ENCODE assay signal across 19 cellular contexts in genomic region chr17:41490620-41491019, GRCh38. TPM values are rescaled to one million over a fixed set of nuclear protein-coding genes. Genes with fewer than 3 reads are reported as not detected.
DNase-seq lines count a peak whose midpoint lies in the region; ATAC-seq, FAIRE-seq and TF ChIP-seq lines count a peak whose summit lies in the region.
"Had no signal": no experiment of that assay in that cellular context is flagged by ENCODE, and none has a peak within 500 bp of the region (broad histone marks: within the 10 kb centered on the region; RNA-seq: fewer than 3 reads in every experiment).

No MANE protein-coding gene starts in this region.

- no peaks in the 10 kb centered on the region for H3K79me2 ChIP-seq in mammary epithelial cell (ENCODE audit: insufficient read depth, low read length)

- dilution Hi-C loops in mammary epithelial cell (cut with HindIII; ENCODE audit: low sequenced_read_pairs), result loop anchor here (5.0 kb wide), 2 partner anchors 38 to 83 kb away; no protein-coding TSS in a partner anchor

- H3K4me1 ChIP-seq in HEK293 (ENCODE audit: control insufficient read depth, insufficient read depth, low read length) (peaks cover 6% of the 10 kb centered on the region), thyroid gland (peaks cover 0 to 4% of the 10 kb centered on the region in 2 donors), mammary epithelial cell (ENCODE audit: insufficient read depth, low read length) (peaks cover 11% of the 10 kb centered on the region)
- H3K4me1 ChIP-seq: HAP-1 had no signal

- no peaks in the 10 kb centered on the region for H3K27me3 ChIP-seq in bronchial epithelial cell (ENCODE audit: control insufficient read depth, insufficient read depth, low read length)
- no peaks in the 10 kb centered on the region for H3K27me3 ChIP-seq in thyroid gland
- H3K27me3 ChIP-seq in mammary epithelial cell (ENCODE audit: insufficient read depth, low read length), result no peaks in the 10 kb centered on the region

- H3K4me2 ChIP-seq in mammary epithelial cell (ENCODE audit: insufficient read depth, low read depth, low read length), result no peak overlapping the region

- H3K9me3 ChIP-seq in HEK293 (ENCODE audit: control insufficient read depth, insufficient read depth, low read depth, low read length), result no peaks in the 10 kb centered on the region
- no peaks in the 10 kb centered on the region for H3K9me3 ChIP-seq in thyroid gland
- no peaks in the 10 kb centered on the region for H3K9me3 ChIP-seq in mammary epithelial cell (replicated peaks; ENCODE audit: insufficient read depth, low read length)
- H3K9me3 ChIP-seq: HAP-1 had no signal

- no peak for TF ChIP-seq POLR2A in thyroid gland (IDR thresholded peaks at IDR 0.05)

- H3K27ac ChIP-seq in HEK293 (ENCODE audit: extremely low read depth, low read depth, low read length) (no peak overlapping the region), thyroid gland (no peak overlapping the region), mammary epithelial cell (ENCODE audit: insufficient read depth, low read depth, low read length) (no peak overlapping the region)

- no peak overlapping the region for H3K9ac ChIP-seq in mammary epithelial cell (ENCODE audit: insufficient read depth, low read length)

- ATAC-seq in GM19467 (IDR thresholded peaks at IDR 0.05; ENCODE audit: unreplicated experiment), result no peak

- peak; percentile 36 for DNase-seq in NOMO-1 treated with dmso at 0.1 percent for 144 hours (lab: John Stamatoyannopoulos, UW; ENCODE audit: unreplicated experiment)
- no peak for DNase-seq in bronchial epithelial cell (ENCODE audit: low read depth)
- DNase-seq in urothelium cell line (ENCODE audit: low spot score), result no peak
- DNase-seq in thyroid gland, result no peak
- no peak for DNase-seq in mammary epithelial cell
- DNase-seq: COR-L47; NCI-H1092; NCI-H1694; NCI-H2107; NCI-H345; NCI-H526 treated with DMSO at 0.1 percent for 48 hours; NK-92 treated with Interleukin-12 subunit alpha and Interleukin-12 subunit beta, amount 100 ng/mL, for 24 hours had no signal

- WGBS in thyroid gland, 2 donors, result 81 to 85% methylated on average over 3 of the region's 3 CpGs
- 98% methylated on average over 3 of the region's 3 CpGs for WGBS in mammary epithelial cell (ENCODE audit: low coverage, missing lambda C conversion rate)

- H4K20me1 ChIP-seq in mammary epithelial cell (ENCODE audit: insufficient read depth, low read length), result no peaks in the 10 kb centered on the region

- intact Hi-C loops in thyroid gland (cut with DNase I) (no loop called here), mammary epithelial cell (cut with micrococcal nuclease) (no loop called here)

- POLR2A ChIA-PET in HEK293 (lab: Yijun Ruan, JAX), result no interaction called here

- H2AFZ ChIP-seq in mammary epithelial cell (ENCODE audit: low read depth, low read length), result no peak overlapping the region

- BruUV-seq in mammary epithelial cell (replicated peaks; lab: Mats Ljungman, UMichigan), result no TSS peak

- H3K4me3 ChIP-seq in HEK293 (ENCODE audit: low read depth, low read length) (no peak overlapping the region), bronchial epithelial cell (ENCODE audit: low read depth, low read length) (no peak overlapping the region), thyroid gland (replicated peaks in 1 of 3) (no peak overlapping the region), mammary epithelial cell (replicated peaks in 1 of 3; ENCODE audit: insufficient read depth in 1 of 3, low read depth in 2 of 3, low read length in 3 of 3) (no peak overlapping the region)
- H3K4me3 ChIP-seq: HAP-1 had no signal

- in situ Hi-C loops in mammary epithelial cell (cut with MboI; ENCODE audit: low sequenced_read_pairs in 2 of 2), result loop anchor here in 1 of 2 donors (10.0 kb wide), 1 partner anchor 166 kb away; no protein-coding TSS in a partner anchor

- CTCF ChIA-PET in HEK293 (lab: Yijun Ruan, JAX), result interaction anchor here (0.6 to 7.3 kb wide), 5 partner anchors 10 to 206 kb away, joined by 3 to 63 read pairs (median 5); no protein-coding TSS in a partner anchor
- CTCF ChIA-PET in mammary epithelial cell (lab: Charles Lee; ENCODE audit: low non-redundant PET), result no interaction called here

- TF ChIP-seq CTCF in HEK293 (tag by site-specific recombination; IDR thresholded peaks at IDR 0.05) (no peak), bronchial epithelial cell (IDR thresholded peaks at IDR 0.05; ENCODE audit: insufficient read depth, low read length, severe bottlenecking) (no peak), thyroid gland (IDR thresholded peaks at IDR 0.05) (no peak), mammary epithelial cell (conservative IDR thresholded peaks at IDR 0.05 in 1 of 2, IDR thresholded peaks at IDR 0.05 in 1 of 2; ENCODE audit: extremely low read depth in 1 of 2, insufficient read depth in 1 of 2, low read depth in 1 of 2, low read length in 2 of 2) (no peak)

- FAIRE-seq in bronchial epithelial cell (lab: Jason Lieb, UNC), result peak; percentile 7
- peak; percentile 63 for FAIRE-seq in urothelium cell line (lab: Jason Lieb, UNC)

- no peaks in the 10 kb centered on the region for H3K36me3 ChIP-seq in HEK293 (ENCODE audit: control insufficient read depth in 2 of 2, insufficient read depth in 1 of 2, low read length in 2 of 2)
- no peaks in the 10 kb centered on the region for H3K36me3 ChIP-seq in bronchial epithelial cell (ENCODE audit: control insufficient read depth, insufficient read depth, low read length)
- H3K36me3 ChIP-seq in thyroid gland, result no peaks in the 10 kb centered on the region
- no peaks in the 10 kb centered on the region for H3K36me3 ChIP-seq in mammary epithelial cell (ENCODE audit: insufficient read depth, low read length)
- H3K36me3 ChIP-seq: HAP-1 had no signal

TF ChIP-seq in HEK293, 187 proteins besides CTCF, POLR2A, EP300 and RAD21:
- TF ChIP-seq ZIC2 (tag by site-specific recombination; IDR thresholded peaks at IDR 0.05), result peak; percentile 61; the same call in 1 of the 2 replicates
- TF ChIP-seq ZBTB8A (tag by site-specific recombination; IDR thresholded peaks at IDR 0.05), result no peak
TF ChIP-seq in HEK293: peak in this region for 1.

RNA-seq across cellular contexts. Expression of gene KRT36, which starts 0.9 kb away (rescaled TPM):
- under 0.01 TPM in 1 of 2 replicates, not detected in the other for total RNA-seq in bronchial epithelial cell
- not detected for total RNA-seq in thyroid gland
- total RNA-seq in mammary epithelial cell, result not detected
- not detected for polyA plus RNA-seq in mammary epithelial cell
- not detected for polyA minus RNA-seq in mammary epithelial cell
- total RNA-seq: RPMI7951 had no signal
- polyA plus RNA-seq: AG04450, IgD-negative memory B cell had no signal

RNA-seq across cellular contexts. Expression of gene KRT35, which starts 9.7 kb away (rescaled TPM):
- not detected in 2 replicates for total RNA-seq in bronchial epithelial cell
- total RNA-seq in thyroid gland, result not detected
- total RNA-seq in mammary epithelial cell, result not detected
- polyA plus RNA-seq in mammary epithelial cell, result not detected
- polyA minus RNA-seq in mammary epithelial cell, result not detected
- total RNA-seq: RPMI7951 had no signal
- polyA plus RNA-seq: AG04450, BJ, IgD-negative memory B cell had no signal

RNA-seq across cellular contexts. Expression of gene KRT13, which starts 14.8 kb away (rescaled TPM):
- total RNA-seq in bronchial epithelial cell (112 and 242 TPM in 2 replicates), thyroid gland (under 1 TPM in 1 of 4 donors, not detected in 3; 0.83 TPM), mammary epithelial cell (1 to 10 TPM in 1 of 2 donors, under 1 TPM in 1; 0.17 to 1.4 TPM)
- polyA plus RNA-seq in mammary epithelial cell, result 1.2 TPM
- not detected for polyA minus RNA-seq in mammary epithelial cell
- polyA plus RNA-seq: AG04450, IgD-negative memory B cell had no signal

RNA-seq across cellular contexts. Expression of gene KRT32, which starts 23.4 kb away (rescaled TPM):
- total RNA-seq in bronchial epithelial cell (0.13 TPM in 1 of 2 replicates, not detected in the other), thyroid gland (not detected), mammary epithelial cell (not detected)
- 0.23 TPM for polyA plus RNA-seq in mammary epithelial cell
- not detected for polyA minus RNA-seq in mammary epithelial cell
- total RNA-seq: RPMI7951 had no signal
- polyA plus RNA-seq: IgD-negative memory B cell had no signal

RNA-seq across cellular contexts. Expression of gene KRT15, which starts 28.1 kb away (rescaled TPM):
- total RNA-seq in bronchial epithelial cell (67.9 and 71.8 TPM in 2 replicates), thyroid gland (under 1 TPM in 1 of 4 donors, not detected in 3; 0.93 TPM), mammary epithelial cell (1,000 to 10,000 TPM in 1 of 2 donors, 100 to 1,000 TPM in 1; 302 to 1,980 TPM)
- polyA plus RNA-seq in mammary epithelial cell, result 2,083 TPM
- 1,726 TPM for polyA minus RNA-seq in mammary epithelial cell
- polyA plus RNA-seq: IgD-negative memory B cell had no signal

Comparison
In these comparisons a context has a peak if more than half of its experiments do, and no peak if none do; other contexts are left out.
1. RNA of gene KRT13, which starts 14.8 kb away (total RNA-seq): 112 to 242 TPM in bronchial epithelial cell; 0.17 to 1.4 TPM in mammary epithelial cell and 0.83 TPM in thyroid gland; every median in the first group is over 10 times any median in the second.